ENCODE assay signal across 9 cellular contexts in genomic region chr7:99615989-99616358, GRCh38. TPM values are rescaled to one million over a fixed set of nuclear protein-coding genes. Genes with fewer than 3 reads are reported as not detected.
DNase-seq lines count a peak whose midpoint lies in the region; ATAC-seq and TF ChIP-seq lines count a peak whose summit lies in the region.
"Had no signal": no experiment of that assay in that cellular context is flagged by ENCODE, and none has a peak within 500 bp of the region (broad histone marks: within the 10 kb centered on the region; RNA-seq: fewer than 3 reads in every experiment).

No MANE protein-coding gene starts in this region.

- H3K9me2 ChIP-seq in DOHH2 (replicated peaks; ENCODE audit: control insufficient read depth, low read length) (no peaks in the 10 kb centered on the region), PC-3 (replicated peaks; ENCODE audit: low read length) (no peaks in the 10 kb centered on the region)

- H4K20me1 ChIP-seq in DOHH2 (ENCODE audit: control insufficient read depth, insufficient read depth, low read depth, low read length) (0 out of 2 replicates have a peak, but pooled peaks cover 7% of the 10 kb centered on the region), PC-3 (ENCODE audit: low read length) (no peaks in the 10 kb centered on the region)

- H3K79me2 ChIP-seq in DOHH2 (ENCODE audit: control insufficient read depth, low read length) (peaks cover 30% of the 10 kb centered on the region), PC-3 (ENCODE audit: low read length) (peaks cover 32% of the 10 kb centered on the region)

- H3K9me3 ChIP-seq in DOHH2 (ENCODE audit: control insufficient read depth, insufficient read depth, low read length) (no peaks in the 10 kb centered on the region), PC-3 (ENCODE audit: low read length) (no peaks in the 10 kb centered on the region)

- TF ChIP-seq CTCF in DOHH2 (IDR thresholded peaks at IDR 0.05; ENCODE audit: low read depth, low read length, poor library complexity, severe bottlenecking) (no peak), PC-3 (conservative IDR thresholded peaks at IDR 0.05; ENCODE audit: low read depth, low read length) (no peak), progenitor cell of endocrine pancreas (IDR thresholded peaks at IDR 0.05; ENCODE audit: unreplicated experiment) (no peak)

- no TSS peak for BruUV-seq in PC-3 (replicated peaks; lab: Mats Ljungman, UMichigan)

- DNase-seq in PC-3 (no peak), epithelial cell of prostate (ENCODE audit: low read depth, low spot score) (no peak), progenitor cell of endocrine pancreas (ENCODE audit: low spot score, unreplicated experiment) (no peak), left lobe of liver (ENCODE audit: low spot score) (no peak), NCI-H345 (lab: John Stamatoyannopoulos, UW) (no peak), GM19238 (ENCODE audit: insufficient read length, low spot score) (no peak)
- no peak for DNase-seq in activated CD4-positive, CD25-positive, alpha-beta regulatory T cell (lab: John Stamatoyannopoulos, UW)

- ATAC-seq in PC-3 (no peak), left lobe of liver (no peak)

- 0 out of 2 replicates have a peak, but pooled peaks cover 4% of the 10 kb centered on the region for H3K27me3 ChIP-seq in DOHH2 (ENCODE audit: control insufficient read depth, low read length)
- no peaks in the 10 kb centered on the region for H3K27me3 ChIP-seq in PC-3 (ENCODE audit: low read length)
- H3K27me3 ChIP-seq: foreskin keratinocyte had no signal

- H3K36me3 ChIP-seq in DOHH2 (ENCODE audit: control insufficient read depth, low read length) (peaks cover 36% of the 10 kb centered on the region), PC-3 (ENCODE audit: low read depth, low read length) (peaks cover 21% of the 10 kb centered on the region; the same call in 1 of the 2 replicates)

- no peaks in the 10 kb centered on the region for H3K27me3 Mint-ChIP-seq in progenitor cell of endocrine pancreas

- peak overlapping the region; percentile 92 for H3K4me3 Mint-ChIP-seq in progenitor cell of endocrine pancreas (ENCODE audit: low read depth)

- H3K9ac ChIP-seq in PC-3 (ENCODE audit: low read length) = peak overlapping the region; percentile 98; the same call in 1 of the 2 replicates

- peaks cover 12% of the 10 kb centered on the region for H3K36me3 Mint-ChIP-seq in progenitor cell of endocrine pancreas (ENCODE audit: insufficient read depth)

- H3F3A ChIP-seq in DOHH2 (ENCODE audit: control insufficient read depth, insufficient read depth) (peaks cover 7% of the 10 kb centered on the region; the same call in 1 of the 2 replicates), PC-3 (ENCODE audit: low read length, unreplicated experiment) (no peaks in the 10 kb centered on the region)

- H3K4me2 ChIP-seq in DOHH2 (ENCODE audit: low read length) = peak overlapping the region; percentile 89
- H3K4me2 ChIP-seq in PC-3 (ENCODE audit: low read length) = peak overlapping the region; percentile 98

- H3K4me1 Mint-ChIP-seq in progenitor cell of endocrine pancreas (ENCODE audit: low read depth) = peaks cover 16% of the 10 kb centered on the region

- no peaks in the 10 kb centered on the region for H3K9me3 Mint-ChIP-seq in progenitor cell of endocrine pancreas (ENCODE audit: low read depth)

- intact Hi-C loops in PC-3 (cut with micrococcal nuclease) = loop anchor here (1.0 to 5.0 kb wide), 6 partner anchors 53 to 301 kb away; partner anchors contain the start of genes FAM200A, TRIM4 and ZNF394

- no peak overlapping the region for H3K27ac ChIP-seq in DOHH2 (ENCODE audit: low read depth, low read length)
- H3K27ac ChIP-seq in PC-3 (ENCODE audit: low read length) = no peak overlapping the region
- H3K27ac ChIP-seq in epithelial cell of prostate = peak overlapping the region; percentile 78

- H3K4me3 ChIP-seq in DOHH2 (ENCODE audit: low read length) (peak overlapping the region; percentile 90), PC-3 (ENCODE audit: low read length) (peak overlapping the region; percentile 96)

- CTCF ChIA-PET in PC-3 (lab: Charles Lee) = interaction anchor here (0.6 to 2.6 kb wide), 2 partner anchors 90 to 244 kb away, joined by 4 to 8 read pairs; no protein-coding TSS in a partner anchor

- peak overlapping the region; percentile 98 for H3K27ac Mint-ChIP-seq in progenitor cell of endocrine pancreas

- POLR2A ChIA-PET in PC-3 (lab: Charles Lee; ENCODE audit: unreplicated experiment) = no interaction called here

- H3K4me1 ChIP-seq in DOHH2 (ENCODE audit: control insufficient read depth, low read length) (peaks cover 22% of the 10 kb centered on the region), PC-3 (ENCODE audit: insufficient read depth, low read length) (peaks cover 21% of the 10 kb centered on the region)

- peak overlapping the region; percentile 100; the same call in 1 of the 2 replicates for H2AFZ ChIP-seq in PC-3 (ENCODE audit: low read length)

RNA-seq across cellular contexts. Expression of gene ZSCAN25, which starts 0.8 kb away (rescaled TPM):
- 13.9 and 18.9 TPM in 2 replicates for total RNA-seq in PC-3 (2014; rRNA removed)
- 26.4 and 27.9 TPM in 2 replicates for total RNA-seq in progenitor cell of endocrine pancreas
- total RNA-seq in left lobe of liver = 5.5 TPM

RNA-seq across cellular contexts. Expression of gene TMEM225B, which starts 17.9 kb away (rescaled TPM):
- not detected in 2 replicates for total RNA-seq in PC-3 (2014; rRNA removed)
- 0.91 and 1.4 TPM in 2 replicates for total RNA-seq in progenitor cell of endocrine pancreas
- total RNA-seq in left lobe of liver = 0.18 TPM

RNA-seq across cellular contexts. Expression of gene ZNF655, which starts 57.5 kb away (rescaled TPM):
- not detected in 2 replicates for total RNA-seq in PC-3 (2014; rRNA removed)
- total RNA-seq in progenitor cell of endocrine pancreas = 70.9 and 72.6 TPM in 2 replicates
- 24.0 TPM for total RNA-seq in left lobe of liver

Comparison
In these comparisons a context has a peak if more than half of its experiments do, and no peak if none do; other contexts are left out.
1. RNA of gene ZNF655, which starts 57.5 kb away (total RNA-seq): 70.9 to 72.6 TPM in progenitor cell of endocrine pancreas and 24.0 TPM in left lobe of liver (single experiment); not detected in PC-3; every median in the first group is over 10 times any median in the second.